ENCODE assay signal across 1 cellular context in the genomic region with DNA sequence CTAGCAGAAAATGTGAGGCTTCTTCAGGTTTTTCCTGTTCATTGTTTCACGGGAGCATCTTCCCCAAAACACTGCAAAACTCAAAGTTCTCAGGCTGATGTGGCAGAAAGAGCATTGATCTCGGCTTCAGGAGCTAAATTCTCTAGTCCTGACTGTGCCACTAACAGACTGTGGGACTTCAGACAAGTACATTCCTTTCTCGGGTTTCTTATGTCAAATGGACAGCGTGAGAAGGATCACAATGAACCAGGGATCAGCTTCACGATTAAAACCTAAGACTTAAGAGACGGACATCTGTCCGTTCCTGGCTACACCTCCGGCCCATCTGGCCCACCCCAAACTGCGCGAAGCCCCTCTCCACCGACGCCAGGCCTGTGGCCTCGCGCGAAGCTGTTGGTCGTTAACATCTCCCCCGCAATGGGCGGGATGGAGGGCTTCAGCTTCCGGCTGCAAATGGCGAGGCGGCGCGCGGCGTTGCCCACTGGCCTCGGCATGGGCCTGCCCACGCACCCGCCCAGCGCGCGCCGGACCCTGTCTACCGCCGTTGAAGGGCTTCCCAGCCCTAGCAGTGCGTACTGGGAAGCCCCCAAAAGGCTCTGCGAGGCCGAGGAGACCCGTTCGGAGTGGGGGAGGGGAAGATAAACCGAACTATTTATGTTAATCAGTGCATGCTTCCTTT.
TF ChIP-seq lines count a peak whose summit lies in the region.

No MANE protein-coding gene starts in this region.

TF ChIP-seq in WTC11, 78 proteins besides CTCF, POLR2A, EP300 and RAD21 (continued from another document):
- TF ChIP-seq ATF3 (CRISPR knock-in tag; conservative IDR thresholded peaks at IDR 0.05) (0 out of 2 replicates have a peak, but pooled peaks have one; percentile 25), RORB (CRISPR knock-in tag; IDR thresholded peaks at IDR 0.05) (no peak), USF2 (CRISPR knock-in tag; IDR thresholded peaks at IDR 0.05) (no peak), PRDM15 (CRISPR knock-in tag; IDR thresholded peaks at IDR 0.05) (no peak; the same call in 1 of the 2 replicates), ZNF423 (CRISPR knock-in tag; IDR thresholded peaks at IDR 0.05) (no peak)
- TF ChIP-seq, protein P1, sequence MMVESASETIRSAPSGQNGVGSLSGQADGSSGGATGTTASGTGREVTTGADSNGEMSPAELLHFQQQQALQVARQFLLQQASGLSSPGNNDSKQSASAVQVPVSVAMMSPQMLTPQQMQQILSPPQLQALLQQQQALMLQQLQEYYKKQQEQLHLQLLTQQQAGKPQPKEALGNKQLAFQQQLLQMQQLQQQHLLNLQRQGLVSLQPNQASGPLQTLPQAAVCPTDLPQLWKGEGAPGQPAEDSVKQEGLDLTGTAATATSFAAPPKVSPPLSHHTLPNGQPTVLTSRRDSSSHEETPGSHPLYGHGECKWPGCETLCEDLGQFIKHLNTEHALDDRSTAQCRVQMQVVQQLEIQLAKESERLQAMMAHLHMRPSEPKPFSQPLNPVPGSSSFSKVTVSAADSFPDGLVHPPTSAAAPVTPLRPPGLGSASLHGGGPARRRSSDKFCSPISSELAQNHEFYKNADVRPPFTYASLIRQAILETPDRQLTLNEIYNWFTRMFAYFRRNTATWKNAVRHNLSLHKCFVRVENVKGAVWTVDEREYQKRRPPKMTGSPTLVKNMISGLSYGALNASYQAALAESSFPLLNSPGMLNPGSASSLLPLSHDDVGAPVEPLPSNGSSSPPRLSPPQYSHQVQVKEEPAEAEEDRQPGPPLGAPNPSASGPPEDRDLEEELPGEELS (CRISPR knock-in tag; IDR thresholded peaks at IDR 0.05), result 0 out of 2 replicates have a peak, but pooled peaks have one; percentile 78
